ENCODE assay signal across 36 cellular contexts in the genomic region with DNA sequence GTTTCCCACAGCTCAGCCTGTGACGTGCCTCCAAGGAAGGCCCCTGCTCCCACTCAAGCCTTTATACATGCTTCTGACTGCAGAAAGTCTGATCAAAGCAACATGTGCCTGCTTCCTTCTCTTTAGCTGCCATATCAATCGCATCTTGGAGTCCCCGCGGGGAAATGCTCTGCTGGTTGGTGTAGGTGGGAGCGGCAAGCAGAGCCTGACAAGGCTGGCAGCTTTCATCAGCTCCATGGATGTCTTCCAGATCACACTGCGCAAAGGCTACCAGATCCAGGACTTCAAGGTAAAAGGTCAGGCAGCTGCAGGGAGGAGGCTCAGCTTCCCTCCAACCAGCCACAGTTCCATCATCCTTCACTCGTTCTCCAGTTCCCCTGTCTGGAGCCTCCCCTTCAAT.
"Had no signal": no experiment of that assay in that cellular context is flagged by ENCODE, and none has a peak within 500 bp of the region (broad histone marks: within the 10 kb centered on the region; RNA-seq: fewer than 3 reads in every experiment).

No MANE protein-coding gene starts in this region.

- H3K4me1 ChIP-seq: SJCRH30 had no signal

- H3K36me3 Mint-ChIP-seq: activated CD4-positive, alpha-beta memory T cell treated with anti-CD3 and anti-CD28 coated beads for 36 hours; activated naive CD4-positive, alpha-beta T cell treated with anti-CD3 and anti-CD28 coated beads, Interleukin-2, amount 10 ng/mL, durations not matched to agents 7 days and 5 days; activated naive CD8-positive, alpha-beta T cell; brain; IgD-negative memory B cell had no signal

- H3K27ac Mint-ChIP-seq: activated B cell treated with CpG ODN at 0.5 μM for 24 hours; activated CD4-positive, alpha-beta memory T cell treated with anti-CD3 and anti-CD28 coated beads for 36 hours; activated naive CD4-positive, alpha-beta T cell treated with anti-CD3 and anti-CD28 coated beads, Interleukin-2, amount 10 ng/mL, durations not matched to agents 7 days and 5 days; activated naive CD8-positive, alpha-beta T cell; activated naive CD8-positive, alpha-beta T cell treated with anti-CD3 and anti-CD28 coated beads, Interleukin-2, amount 50 U/mL, for 24 hours; IgD-negative memory B cell had no signal

- H3K36me3 ChIP-seq: MG63, SJCRH30 had no signal

- H3K27me3 ChIP-seq: SJCRH30 had no signal

- ATAC-seq: activated naive CD8-positive, alpha-beta T cell treated with anti-CD3 and anti-CD28 coated beads, Interleukin-2, amount 50 U/mL, for 24 hours; activated T-cell treated with anti-CD3 and anti-CD28 coated beads, Interleukin-2, amount 50 U/mL, for 4 hours; Panc1 had no signal

- H3K27me3 Mint-ChIP-seq: activated CD4-positive, alpha-beta memory T cell treated with anti-CD3 and anti-CD28 coated beads for 36 hours; activated naive CD4-positive, alpha-beta T cell treated with anti-CD3 and anti-CD28 coated beads, Interleukin-2, amount 10 ng/mL, durations not matched to agents 7 days and 5 days; IgD-negative memory B cell had no signal

- H3K9me3 ChIP-seq: MG63, SJCRH30 had no signal

- H3K4me1 Mint-ChIP-seq: activated B cell treated with CpG ODN at 0.5 μM for 24 hours; activated naive CD4-positive, alpha-beta T cell treated with anti-CD3 and anti-CD28 coated beads, Interleukin-2, amount 10 ng/mL, durations not matched to agents 7 days and 5 days; activated naive CD8-positive, alpha-beta T cell treated with anti-CD3 and anti-CD28 coated beads, Interleukin-2, amount 50 U/mL, for 24 hours had no signal

- H3K4me3 Mint-ChIP-seq: activated B cell treated with CpG ODN at 0.5 μM for 24 hours; activated CD4-positive, alpha-beta memory T cell treated with anti-CD3 and anti-CD28 coated beads for 36 hours; activated naive CD4-positive, alpha-beta T cell treated with anti-CD3 and anti-CD28 coated beads, Interleukin-2, amount 10 ng/mL, durations not matched to agents 7 days and 5 days; activated naive CD8-positive, alpha-beta T cell; activated naive CD8-positive, alpha-beta T cell treated with anti-CD3 and anti-CD28 coated beads, Interleukin-2, amount 50 U/mL, for 24 hours; activated T-cell treated with anti-CD3 and anti-CD28 coated beads, Interleukin-2, amount 50 U/mL, for 4 hours; brain; IgD-negative memory B cell had no signal

- DNase-seq: activated B cell treated with CpG ODN at 0.5 μM for 24 hours; activated CD4-positive, alpha-beta memory T cell treated with anti-CD3 and anti-CD28 coated beads for 36 hours; activated CD4-positive, alpha-beta T cell treated with anti-CD3 and anti-CD28 coated beads for 4 hours; activated CD4-positive, alpha-beta T cell treated with anti-CD3 and anti-CD28 coated beads, Interleukin-2, amount 50 U/mL, for 1 hour; activated CD4-positive, CD25-positive, alpha-beta regulatory T cell treated with anti-CD3 and anti-CD28 coated beads, Interleukin-2, amount 50 U/mL, for 72 hours; activated CD8-positive, alpha-beta memory T cell treated with anti-CD3 and anti-CD28 coated beads, Interleukin-2, amount 50 U/mL, for 4 hours; activated effector memory CD4-positive, alpha-beta T cell treated with Interleukin-2 at 50 U/mL for 16 hours; activated naive CD4-positive, alpha-beta T cell treated with anti-CD3 and anti-CD28 coated beads, Interleukin-2, amount 10 ng/mL, durations not matched to agents 7 days and 5 days; activated naive CD8-positive, alpha-beta T cell treated with anti-CD3 and anti-CD28 coated beads, Interleukin-2, amount 50 U/mL, for 24 hours; activated T-cell treated with anti-CD3 and anti-CD28 coated beads for 4 hours; activated T-cell treated with anti-CD3 and anti-CD28 coated beads, Interleukin-2, amount 50 U/mL, for 4 hours; anterior cingulate cortex; Karpas-422; KBM-7; MG63; NCI-H1048; NCI-H1105 treated with DMSO at 0.1 percent for 48 hours; NCI-H1436; NCI-H1694; NCI-H1930; NCI-H2107; NCI-H2171; NCI-H446; NCI-H510A treated with DMSO at 0.1 percent for 48 hours; NCI-H526 treated with DMSO at 0.1 percent for 48 hours; NCI-H774; SHP77; SJCRH30; SW 1271; T-helper 1 cell; T-helper 2 cell; T-helper 9 cell had no signal

- H3K9me3 Mint-ChIP-seq: activated B cell treated with CpG ODN at 0.5 μM for 24 hours; activated CD4-positive, alpha-beta memory T cell treated with anti-CD3 and anti-CD28 coated beads for 36 hours; activated T-cell treated with anti-CD3 and anti-CD28 coated beads, Interleukin-2, amount 50 U/mL, for 4 hours had no signal

- H3K4me3 ChIP-seq: MG63, SJCRH30 had no signal
